In genomic region chr3:101311676-101312075, GRCh38 we compare ENCODE assay signal across 22 cellular contexts.
"Had no signal": no experiment of that assay in that cellular context is flagged by ENCODE, and none has a peak within 500 bp of the region (broad histone marks: within the 10 kb centered on the region; RNA-seq: fewer than 3 reads in every experiment).

No MANE protein-coding gene starts in this region.

- H3K27ac ChIP-seq: body of pancreas, cardiac muscle cell, neural progenitor cell, spleen, vagina had no signal

- H3K4me2 ChIP-seq: neural progenitor cell had no signal

- H3K27me3 ChIP-seq: body of pancreas, cardiac muscle cell, neural progenitor cell, sigmoid colon, spleen, transverse colon, vagina had no signal

- H3K4me1 ChIP-seq: body of pancreas, neural progenitor cell, spleen, vagina had no signal

- DNase-seq: activated CD4-positive, alpha-beta T cell treated with anti-CD3 and anti-CD28 coated beads for 4 hours; activated CD4-positive, alpha-beta T cell treated with anti-CD3 and anti-CD28 coated beads, Interleukin-2, amount 50 U/mL, for 48 hours; activated CD4-positive, CD25-positive, alpha-beta regulatory T cell; activated naive CD4-positive, alpha-beta T cell treated with anti-CD3 and anti-CD28 coated beads for 36 hours; activated naive CD8-positive, alpha-beta T cell treated with anti-CD3 and anti-CD28 coated beads, Interleukin-2, amount 10 ng/mL, durations not matched to agents 7 days and 5 days; activated T-cell treated with anti-CD3 and anti-CD28 coated beads, Interleukin-2, amount 50 U/mL, for 48 hours; amygdala; body of pancreas; hippocampal formation; kidney glomerular epithelial cell; naive B cell; posterior cingulate gyrus; retina; sigmoid colon; spleen; stimulated activated CD4-positive, alpha-beta T cell treated with anti-CD3 and anti-CD28 coated beads, Interleukin-4, amount 100 ng/mL, for 1 hour; SW 1271; T-helper 17 cell; transverse colon had no signal

- H2AFZ ChIP-seq: neural progenitor cell had no signal

- H3K36me3 ChIP-seq: cardiac muscle cell, neural progenitor cell, sigmoid colon, spleen, transverse colon, vagina had no signal

- H3K9me3 ChIP-seq: sigmoid colon had no signal

- H3K9ac ChIP-seq: neural progenitor cell had no signal

- H3K4me3 ChIP-seq: body of pancreas, cardiac muscle cell, neural progenitor cell, sigmoid colon, spleen, transverse colon, vagina had no signal

- ATAC-seq: body of pancreas, T-helper 17 cell had no signal
